11 cellular contexts compared by ENCODE assay signal in genomic region chr1:201945157-201945556, GRCh38. TPM values are rescaled to one million over a fixed set of nuclear protein-coding genes. Genes with fewer than 3 reads are reported as not detected.
A peak's percentile ranks its signal among the peaks of the same experiment; 100 is the strongest.
DNase-seq lines count a peak whose midpoint lies in the region; ATAC-seq, FAIRE-seq and TF ChIP-seq lines count a peak whose summit lies in the region.
"Had no signal": no experiment of that assay in that cellular context is flagged by ENCODE, and none has a peak within 500 bp of the region (broad histone marks: within the 10 kb centered on the region; RNA-seq: fewer than 3 reads in every experiment).

No MANE protein-coding gene starts in this region.

- no peaks in the 10 kb centered on the region for H3K27me3 ChIP-seq in AG04450 (ENCODE audit: control insufficient read depth, insufficient read depth, low read length)
- peaks cover 23% of the 10 kb centered on the region; the same call in 1 of the 2 replicates for H3K27me3 ChIP-seq in KMS-11 (ENCODE audit: insufficient read depth, low read depth)
- peaks cover 0 to 15% (median 13%) of the 10 kb centered on the region in 4 experiments; a peak in 6 of 7 replicates for H3K27me3 ChIP-seq in H1 (replicated peaks in 1 of 4; ENCODE audit: control insufficient read depth in 3 of 4, extremely low read depth in 1 of 4, insufficient read depth in 3 of 4, low read length in 3 of 4)
- peaks cover 4% of the 10 kb centered on the region for H3K27me3 ChIP-seq in muscle layer of duodenum (ENCODE audit: low read depth, low read length)

- H2BK20ac ChIP-seq in H1 (ENCODE audit: low read length): no peak overlapping the region

- H2AFZ ChIP-seq in KMS-11 (ENCODE audit: low read depth): no peak overlapping the region
- H2AFZ ChIP-seq in H1 (ENCODE audit: low read length): no peak overlapping the region

- no peaks in the 10 kb centered on the region for H4K20me1 ChIP-seq in KMS-11 (ENCODE audit: insufficient read depth)
- H4K20me1 ChIP-seq in H1 (replicated peaks in 1 of 2; ENCODE audit: control insufficient read depth in 1 of 2, insufficient read depth in 2 of 2, low read length in 2 of 2): no peaks in the 10 kb centered on the region

- no peak overlapping the region for H4K5ac ChIP-seq in H1 (ENCODE audit: insufficient read length, low read depth, low read length)

- no peaks in the 10 kb centered on the region for H3K79me2 ChIP-seq in KMS-11 (ENCODE audit: insufficient read depth, low read depth)
- H3K79me2 ChIP-seq in H1 (ENCODE audit: control insufficient read depth in 1 of 2, insufficient read depth in 2 of 2, low read length in 2 of 2): no peaks in the 10 kb centered on the region

- H2AK5ac ChIP-seq in H1 (ENCODE audit: low read depth, low read length): no peak overlapping the region; the same call in 1 of the 2 replicates

- no peak for TF ChIP-seq EP300 in H1 (IDR thresholded peaks at IDR 0.05; ENCODE audit: borderline replicate concordance in 1 of 2, low read depth in 2 of 2, low read length in 2 of 2)

- no peak overlapping the region for H2BK120ac ChIP-seq in H1 (replicated peaks; ENCODE audit: low read depth, low read length)

- H3K4me3 ChIP-seq in AG04450 (ENCODE audit: low read depth, low read length) (peak overlapping the region; percentile 98), KMS-11 (IDR thresholded peaks at IDR 0.05; ENCODE audit: insufficient read depth, low read depth, low read length) (no peak overlapping the region), H1 (ENCODE audit: extremely low read depth in 1 of 4, insufficient read depth in 2 of 4, low read depth in 3 of 4, low read length in 4 of 4) (peak overlapping the region in 3 of 4 experiments; percentile 1 to 64 (median 3); a peak in 4 of 8 replicates), muscle layer of duodenum (ENCODE audit: low read depth in 1 of 2, low read length in 2 of 2) (peak overlapping the region; percentile 75 to 94)

- H3K36me3 ChIP-seq in KMS-11 (ENCODE audit: insufficient read depth) (no peaks in the 10 kb centered on the region), H1 (ENCODE audit: control insufficient read depth in 2 of 4, insufficient read depth in 4 of 4, low read length in 3 of 4) (no peaks in the 10 kb centered on the region; a peak in 1 of 8 replicates), muscle layer of duodenum (ENCODE audit: control insufficient read depth in 1 of 2, insufficient read depth in 2 of 2, low read length in 2 of 2) (no peaks in the 10 kb centered on the region)
- H3K36me3 ChIP-seq: pancreas had no signal

- no peak overlapping the region for H3K14ac ChIP-seq in H1 (ENCODE audit: insufficient read length)

- CTCF ChIA-PET in AG04450 (lab: Charles Lee): interaction anchor here (0.6 to 7.0 kb wide), 13 partner anchors 9 to 55 kb away, joined by 3 to 90 read pairs (median 4); no protein-coding TSS in a partner anchor
- CTCF ChIA-PET in H1 (lab: Charles Lee; ENCODE audit: partially characterized antibody): interaction anchor here (0.8 to 8.4 kb wide), 32 partner anchors 7 to 190 kb away, joined by 3 to 145 read pairs (median 6); partner anchors contain the start of gene TIMM17A

- intact Hi-C loops in posterior vena cava (cut with DNase I): no loop called here

- H3K9ac ChIP-seq in KMS-11 (no peak overlapping the region), H1 (replicated peaks in 1 of 4; ENCODE audit: extremely low read depth in 1 of 4, low read depth in 3 of 4, low read length in 3 of 4) (no peak overlapping the region; a peak in 1 of 7 replicates)

- H3K4me2 ChIP-seq in KMS-11: no peak overlapping the region
- peak overlapping the region; percentile 94 to 99 for H3K4me2 ChIP-seq in H1 (ENCODE audit: insufficient read depth in 1 of 2, low read depth in 2 of 2, low read length in 2 of 2)

- H3K18ac ChIP-seq in H1 (ENCODE audit: extremely low read depth, low read length): no peak overlapping the region

- TF ChIP-seq POLR2A in H1 (IDR thresholded peaks at IDR 0.05; ENCODE audit: control extremely low read depth in 1 of 2, low read depth in 2 of 2, low read length in 2 of 2): no peak

- TF ChIP-seq RAD21 in H1 (IDR thresholded peaks at IDR 0.05 in 1 of 2, conservative IDR thresholded peaks at IDR 0.05 in 1 of 2; ENCODE audit: low read depth in 2 of 2, low read length in 2 of 2): peak; percentile 28 to 44; a peak in 3 of 4 replicates

- FAIRE-seq in H1 (lab: Jason Lieb, UNC): peak; percentile 55
- FAIRE-seq: pancreas had no signal

- H3K4me1 ChIP-seq in KMS-11 (ENCODE audit: low read depth, poor library complexity, severe bottlenecking) (no peaks in the 10 kb centered on the region), H1 (replicated peaks in 1 of 4; ENCODE audit: control insufficient read depth in 3 of 4, insufficient read depth in 4 of 4, low read length in 3 of 4) (peaks cover 7 to 19% (median 10%) of the 10 kb centered on the region in 4 experiments), muscle layer of duodenum (ENCODE audit: control insufficient read depth in 1 of 2, insufficient read depth in 2 of 2, low read length in 2 of 2) (peaks cover 0 to 7% of the 10 kb centered on the region in 2 donors)
- H3K4me1 ChIP-seq: pancreas had no signal

- no peak overlapping the region for H3K4ac ChIP-seq in H1 (replicated peaks; ENCODE audit: insufficient read length, low read depth, low read length)

- no peaks in the 10 kb centered on the region for H3K79me1 ChIP-seq in H1 (ENCODE audit: low read depth, low read length)

- no peak overlapping the region for H4K8ac ChIP-seq in H1 (ENCODE audit: extremely low read depth, insufficient read depth, low read length)

- H2BK12ac ChIP-seq in H1 (ENCODE audit: low read depth, low read length): no peak overlapping the region

- TF ChIP-seq CTCF in AG04450 (IDR thresholded peaks at IDR 0.05; ENCODE audit: low read depth, low read length) (peak; percentile 65), KMS-11 (conservative IDR thresholded peaks at IDR 0.05; ENCODE audit: low read depth, low read length) (peak; percentile 44; the same call in 1 of the 2 replicates), H1 (IDR thresholded peaks at IDR 0.05; ENCODE audit: control extremely low read depth in 1 of 3, insufficient read depth in 1 of 3, low read depth in 1 of 3, low read length in 3 of 3) (peak; percentile 11 to 52 (median 42))

- 37% methylated on average over 4 of the region's 4 CpGs; no CpG with 5 or more reads in 1 of the 2 experiments for WGBS in H1 (ENCODE audit: extremely low coverage in 1 of 2, insufficient coverage in 1 of 2, insufficient read length in 1 of 2, insufficient replicate concordance in 2 of 2, low coverage in 1 of 2, low lambda C conversion rate in 2 of 2, missing lambda C conversion rate in 1 of 2), 2 experiments

- DNase-seq in AG04450 (ENCODE audit: low read depth, low spot score): no peak
- peak in 1 of 2 experiments; percentile 55 for DNase-seq in H1 (ENCODE audit: low read depth in 1 of 2, low spot score in 2 of 2)
- no peak for DNase-seq in NCI-H1436 (lab: John Stamatoyannopoulos, UW)
- DNase-seq in posterior vena cava (ENCODE audit: low spot score): no peak
- DNase-seq in NCI-H2227 (lab: John Stamatoyannopoulos, UW; ENCODE audit: unreplicated experiment): no peak
- DNase-seq: activated CD4-positive, alpha-beta T cell treated with anti-CD3 and anti-CD28 coated beads, Interleukin-2, amount 50 U/mL, for 4 hours; effector memory CD8-positive, alpha-beta T cell; pancreas had no signal

- H4K91ac ChIP-seq in H1 (replicated peaks; ENCODE audit: insufficient read length, low read length): no peak overlapping the region

- H3K23ac ChIP-seq in H1 (ENCODE audit: insufficient read length): no peak overlapping the region

- POLR2A ChIA-PET in AG04450 (lab: Yijun Ruan, JAX) (interaction anchor here (0.6 to 2.6 kb wide), 7 partner anchors 14 to 49 kb away, joined by 3 to 24 read pairs (median 5); no protein-coding TSS in a partner anchor), H1 (lab: Charles Lee; ENCODE audit: partially characterized antibody) (interaction anchor here (1.1 to 3.4 kb wide), 11 partner anchors 11 to 66 kb away, joined by 3 to 27 read pairs (median 4); partner anchors contain the start of gene TIMM17A)

- H3K27ac ChIP-seq in AG04450 (ENCODE audit: low read depth, low read length) (peak overlapping the region; percentile 1), KMS-11 (no peak overlapping the region), H1 (ENCODE audit: low read depth, low read length) (no peak overlapping the region), muscle layer of duodenum (ENCODE audit: low read length) (peak overlapping the region; percentile 83)
- H3K27ac ChIP-seq: pancreas had no signal

- H2BK5ac ChIP-seq in H1 (ENCODE audit: low read depth, low read length): no peak overlapping the region

- H2BK15ac ChIP-seq in H1 (ENCODE audit: low read length): no peak overlapping the region

- H3K56ac ChIP-seq in H1 (replicated peaks; ENCODE audit: insufficient read length, low read depth, low read length): no peak overlapping the region

- peaks cover 8% of the 10 kb centered on the region for H3K23me2 ChIP-seq in H1 (ENCODE audit: low read depth, low read length)

- H3K9me3 ChIP-seq in AG04450 (ENCODE audit: control insufficient read depth, insufficient read depth, low read length) (no peaks in the 10 kb centered on the region), H1 (ENCODE audit: insufficient read depth in 2 of 2, low read depth in 1 of 2, low read length in 1 of 2) (no peaks in the 10 kb centered on the region), muscle layer of duodenum (ENCODE audit: control insufficient read depth in 1 of 2, low read length in 2 of 2) (no peaks in the 10 kb centered on the region)
- H3K9me3 ChIP-seq: pancreas had no signal

- ATAC-seq in GM21576 (IDR thresholded peaks at IDR 0.05; ENCODE audit: unreplicated experiment): no peak
- ATAC-seq: effector memory CD8-positive, alpha-beta T cell; pancreas had no signal

RNA-seq across cellular contexts. Expression of gene LMOD1, which starts 1.2 kb away (rescaled TPM):
- polyA plus RNA-seq in AG04450 (2011; rRNA removed) (41.1 and 52.6 TPM in 2 replicates), H1 (2011; rRNA removed) (0.77 and 1.3 TPM in 2 replicates)
- 57.1 and 72.9 TPM in 2 replicates for polyA minus RNA-seq in AG04450 (2011; rRNA and poly(A)+ RNA removed)
- total RNA-seq in H1 (2021; fragmentation: NEBNext Ultra II Directional; extraction: Animal tissue kit (Norgen Biotek cat#: 25700)): 0.82 and 1.4 TPM in 2 replicates
- 1.4 TPM for polyA plus RNA-seq in H1 (2011; cell fraction: cytosol; rRNA removed)
- polyA plus RNA-seq in H1 (2011; cell fraction: nucleus; rRNA removed): 2.4 TPM
- polyA plus RNA-seq in H1 (2012, experiment 1 of 2): 1.6 to 1.8 TPM (median 1.6 TPM) in 4 replicates
- polyA plus RNA-seq in H1 (2012, experiment 2 of 2): 0.73 TPM
- polyA plus RNA-seq in H1 (2013, experiment 1 of 2): 0.77 TPM
- polyA plus RNA-seq in H1 (2013, experiment 2 of 2): 0.61 TPM
- polyA minus RNA-seq in H1 (2011; rRNA and poly(A)+ RNA removed): 2.2 and 3.1 TPM in 2 replicates
- polyA minus RNA-seq in H1 (2011; cell fraction: cytosol; rRNA and poly(A)+ RNA removed): 0.73 TPM
- polyA minus RNA-seq in H1 (2011; cell fraction: nucleus; rRNA and poly(A)+ RNA removed): 2.1 TPM
- total RNA-seq in posterior vena cava: 100 to 1,000 TPM; 297 to 440 TPM

RNA-seq across cellular contexts. Expression of gene TIMM17A, which starts 10.1 kb away (rescaled TPM):
- polyA plus RNA-seq in AG04450 (2011; rRNA removed): 75.2 and 104 TPM in 2 replicates
- polyA minus RNA-seq in AG04450 (2011; rRNA and poly(A)+ RNA removed): 41.7 and 43.2 TPM in 2 replicates
- total RNA-seq in H1 (2021; fragmentation: NEBNext Ultra II Directional; extraction: Animal tissue kit (Norgen Biotek cat#: 25700)): 54.3 and 57.1 TPM in 2 replicates
- 15.9 and 30.3 TPM in 2 replicates for polyA plus RNA-seq in H1 (2011; rRNA removed)
- 35.4 TPM for polyA plus RNA-seq in H1 (2011; cell fraction: cytosol; rRNA removed)
- 14.3 TPM for polyA plus RNA-seq in H1 (2011; cell fraction: nucleus; rRNA removed)
- 37.6 to 47.3 TPM (median 42.5 TPM) in 4 replicates for polyA plus RNA-seq in H1 (2012, experiment 1 of 2)
- polyA plus RNA-seq in H1 (2012, experiment 2 of 2): 7.9 TPM
- polyA plus RNA-seq in H1 (2013, experiment 1 of 2): 30.7 TPM
- 32.7 TPM for polyA plus RNA-seq in H1 (2013, experiment 2 of 2)
- 19.5 and 29.5 TPM in 2 replicates for polyA minus RNA-seq in H1 (2011; rRNA and poly(A)+ RNA removed)
- polyA minus RNA-seq in H1 (2011; cell fraction: cytosol; rRNA and poly(A)+ RNA removed): 11.4 TPM
- polyA minus RNA-seq in H1 (2011; cell fraction: nucleus; rRNA and poly(A)+ RNA removed): 17.0 TPM
- 10 to 100 TPM; 38.8 to 47.5 TPM for total RNA-seq in posterior vena cava

RNA-seq across cellular contexts. Expression of gene RNPEP, which starts 37.3 kb away (rescaled TPM):
- polyA plus RNA-seq in AG04450 (2011; rRNA removed): 86.8 and 89.0 TPM in 2 replicates
- polyA minus RNA-seq in AG04450 (2011; rRNA and poly(A)+ RNA removed): 52.7 and 53.0 TPM in 2 replicates
- total RNA-seq in H1 (2021; fragmentation: NEBNext Ultra II Directional; extraction: Animal tissue kit (Norgen Biotek cat#: 25700)): 45.2 and 51.1 TPM in 2 replicates
- 34.1 and 47.0 TPM in 2 replicates for polyA plus RNA-seq in H1 (2011; rRNA removed)
- 35.4 TPM for polyA plus RNA-seq in H1 (2011; cell fraction: cytosol; rRNA removed)
- 55.7 TPM for polyA plus RNA-seq in H1 (2011; cell fraction: nucleus; rRNA removed)
- polyA plus RNA-seq in H1 (2012, experiment 1 of 2): 45.9 to 70.9 TPM (median 49.9 TPM) in 4 replicates
- 63.1 TPM for polyA plus RNA-seq in H1 (2012, experiment 2 of 2)
- 32.3 TPM for polyA plus RNA-seq in H1 (2013, experiment 1 of 2)
- 33.6 TPM for polyA plus RNA-seq in H1 (2013, experiment 2 of 2)
- 40.7 and 45.9 TPM in 2 replicates for polyA minus RNA-seq in H1 (2011; rRNA and poly(A)+ RNA removed)
- 23.0 TPM for polyA minus RNA-seq in H1 (2011; cell fraction: cytosol; rRNA and poly(A)+ RNA removed)
- polyA minus RNA-seq in H1 (2011; cell fraction: nucleus; rRNA and poly(A)+ RNA removed): 17.4 TPM
- 10 to 100 TPM; 29.1 to 38.7 TPM for total RNA-seq in posterior vena cava

RNA-seq across cellular contexts. Expression of gene SHISA4, which starts 56.5 kb away (rescaled TPM):
- polyA plus RNA-seq in AG04450 (2011; rRNA removed): 24.4 and 36.4 TPM in 2 replicates
- 24.8 and 25.7 TPM in 2 replicates for polyA minus RNA-seq in AG04450 (2011; rRNA and poly(A)+ RNA removed)
- total RNA-seq in H1 (2021; fragmentation: NEBNext Ultra II Directional; extraction: Animal tissue kit (Norgen Biotek cat#: 25700)): 7.8 and 9.0 TPM in 2 replicates
- 28.9 and 36.0 TPM in 2 replicates for polyA plus RNA-seq in H1 (2011; rRNA removed)
- 17.8 TPM for polyA plus RNA-seq in H1 (2011; cell fraction: cytosol; rRNA removed)
- 22.1 TPM for polyA plus RNA-seq in H1 (2011; cell fraction: nucleus; rRNA removed)
- polyA plus RNA-seq in H1 (2012, experiment 1 of 2): 5.1 to 13.0 TPM (median 12.0 TPM) in 4 replicates
- 15.8 TPM for polyA plus RNA-seq in H1 (2012, experiment 2 of 2)
- polyA plus RNA-seq in H1 (2013, experiment 1 of 2): 8.7 TPM
- 9.9 TPM for polyA plus RNA-seq in H1 (2013, experiment 2 of 2)
- polyA minus RNA-seq in H1 (2011; rRNA and poly(A)+ RNA removed): 7.3 and 7.7 TPM in 2 replicates
- 5.1 TPM for polyA minus RNA-seq in H1 (2011; cell fraction: cytosol; rRNA and poly(A)+ RNA removed)
- polyA minus RNA-seq in H1 (2011; cell fraction: nucleus; rRNA and poly(A)+ RNA removed): 2.7 TPM
- total RNA-seq in posterior vena cava: 10 to 100 TPM; 33.7 to 44.4 TPM

Comparison
In these comparisons a context has a peak if more than half of its experiments do, and no peak if none do; other contexts are left out.
1. H3K27ac ChIP-seq: peak in AG04450 (single experiment) and muscle layer of duodenum (single experiment); none in KMS-11 (single experiment) and H1 (single experiment).
2. RNA of gene LMOD1, which starts 1.2 kb away (total RNA-seq): 297 to 440 TPM in posterior vena cava; 0.82 to 1.4 TPM in H1; every median in the first group is over 100 times any median in the second.
3. Peak in every context shown above with its lines, with median percentiles within 50 percentile points of each other: CTCF ChIP-seq.